Comparison of ENCODE assay signal across 24 cellular contexts in genomic region chr20:10560681-10561080, GRCh38.
DNase-seq lines count a peak whose midpoint lies in the region; ATAC-seq, FAIRE-seq and TF ChIP-seq lines count a peak whose summit lies in the region.
"Had no signal": no experiment of that assay in that cellular context is flagged by ENCODE, and none has a peak within 500 bp of the region (broad histone marks: within the 10 kb centered on the region; RNA-seq: fewer than 3 reads in every experiment).

No MANE protein-coding gene starts in this region.

- peaks cover 4 to 5% of the 10 kb centered on the region in 2 experiments; a peak in 3 of 5 replicates for H3K36me3 ChIP-seq in HepG2 (replicated peaks in 1 of 2; ENCODE audit: control insufficient read depth in 1 of 2, insufficient read depth in 2 of 2, low read length in 2 of 2)
- no peaks in the 10 kb centered on the region for H3K36me3 ChIP-seq in right lobe of liver
- H3K36me3 ChIP-seq in PC-3 (ENCODE audit: low read depth, low read length), result peaks cover 4% of the 10 kb centered on the region; the same call in 1 of the 2 replicates
- H3K36me3 ChIP-seq: HAP-1 had no signal

- no peak overlapping the region for H3K4me2 ChIP-seq in HepG2 (ENCODE audit: low read depth, low read length)
- H3K4me2 ChIP-seq in PC-3 (ENCODE audit: low read length), result no peak overlapping the region
- H3K4me2 ChIP-seq: BLaER1 had no signal

- DNase-seq in HepG2 (ENCODE audit: low spot score) (no peak), right lobe of liver (no peak), PC-3 (peak; percentile 46), osteocyte (ENCODE audit: extremely low spot score, unreplicated experiment) (no peak), cerebellum (ENCODE audit: low spot score) (no peak)
- DNase-seq in stimulated activated CD4-positive, alpha-beta T cell treated with anti-CD3 and anti-CD28 coated beads, Interleukin-2, amount 100 ng/mL, for 48 hours, result no peak
- DNase-seq in activated CD4-positive, alpha-beta T cell treated with anti-CD3 and anti-CD28 coated beads for 36 hours, result no peak
- DNase-seq: Caco-2; CD4-positive, CD25-positive, alpha-beta regulatory T cell; CD8-positive, alpha-beta T cell; DMS153; DND-41; GF-D8; GOT3; HFFc6 had no signal

- no peak overlapping the region for H3K27ac ChIP-seq in HepG2 (ENCODE audit: extremely low read length, insufficient read depth, low read length)
- no peak overlapping the region for H3K27ac ChIP-seq in right lobe of liver
- H3K27ac ChIP-seq in PC-3 (ENCODE audit: low read length), result peak overlapping the region; percentile 96
- H3K27ac ChIP-seq: 22Rv1, BLaER1, C4-2B had no signal

- no peaks in the 10 kb centered on the region for H3K27me3 Mint-ChIP-seq in osteocyte (ENCODE audit: unreplicated experiment)
- H3K27me3 Mint-ChIP-seq in activated CD4-positive, alpha-beta T cell treated with anti-CD3 and anti-CD28 coated beads for 36 hours, result no peaks in the 10 kb centered on the region
- H3K27me3 Mint-ChIP-seq: B cell; CD4-positive, CD25-positive, alpha-beta regulatory T cell had no signal

- no peak for TF ChIP-seq RAD21 in HepG2 (CRISPR knock-in tag; IDR thresholded peaks at IDR 0.05)

- peaks cover 6% of the 10 kb centered on the region; the same call in 1 of the 2 replicates for H3K9me3 ChIP-seq in HepG2 (ENCODE audit: low read length)
- no peaks in the 10 kb centered on the region for H3K9me3 ChIP-seq in right lobe of liver
- no peaks in the 10 kb centered on the region for H3K9me3 ChIP-seq in PC-3 (ENCODE audit: low read length)
- H3K9me3 ChIP-seq: Caco-2, HAP-1 had no signal

- no peaks in the 10 kb centered on the region for H3K9me2 ChIP-seq in PC-3 (replicated peaks; ENCODE audit: low read length)

- H3K4me3 Mint-ChIP-seq in osteocyte (ENCODE audit: unreplicated experiment), result no peak overlapping the region
- no peak overlapping the region for H3K4me3 Mint-ChIP-seq in activated CD4-positive, alpha-beta T cell treated with anti-CD3 and anti-CD28 coated beads for 36 hours
- H3K4me3 Mint-ChIP-seq: B cell; CD4-positive, CD25-positive, alpha-beta regulatory T cell; CD8-positive, alpha-beta T cell; HFFc6 had no signal

- H3K36me3 Mint-ChIP-seq in osteocyte (ENCODE audit: unreplicated experiment), result peaks cover 1% of the 10 kb centered on the region
- peaks cover 23% of the 10 kb centered on the region for H3K36me3 Mint-ChIP-seq in activated CD4-positive, alpha-beta T cell treated with anti-CD3 and anti-CD28 coated beads for 36 hours (ENCODE audit: low read depth)

- no peak for ATAC-seq in HepG2
- ATAC-seq in right lobe of liver, result no peak
- ATAC-seq in PC-3, result peak; percentile 37
- ATAC-seq in activated CD4-positive, alpha-beta T cell treated with anti-CD3 and anti-CD28 coated beads for 36 hours, result no peak
- ATAC-seq in GM21423 (IDR thresholded peaks at IDR 0.05; ENCODE audit: unreplicated experiment), result no peak
- ATAC-seq: CD8-positive, alpha-beta T cell had no signal

- no peak for TF ChIP-seq CTCF in HepG2 (CRISPR knock-in tag; IDR thresholded peaks at IDR 0.05)
- TF ChIP-seq CTCF in right lobe of liver (IDR thresholded peaks at IDR 0.05), result no peak
- no peak for TF ChIP-seq CTCF in PC-3 (conservative IDR thresholded peaks at IDR 0.05; ENCODE audit: low read depth, low read length)
- TF ChIP-seq CTCF in osteocyte (IDR thresholded peaks at IDR 0.05), result no peak

- H3K79me2 ChIP-seq in HepG2 (ENCODE audit: insufficient read depth, low read length), result no peaks in the 10 kb centered on the region
- H3K79me2 ChIP-seq in PC-3 (ENCODE audit: low read length), result peaks cover 24% of the 10 kb centered on the region

- TF ChIP-seq EP300 in HepG2 (IDR thresholded peaks at IDR 0.05; ENCODE audit: low read depth in 2 of 2, low read length in 2 of 2) (no peak), HepG2 (CRISPR knock-in tag; IDR thresholded peaks at IDR 0.05; ENCODE audit: borderline replicate concordance) (no peak)

- H3K27ac Mint-ChIP-seq in osteocyte (ENCODE audit: unreplicated experiment), result peak overlapping the region; percentile 87
- H3K27ac Mint-ChIP-seq in activated CD4-positive, alpha-beta T cell treated with anti-CD3 and anti-CD28 coated beads for 36 hours, result no peak overlapping the region
- H3K27ac Mint-ChIP-seq: B cell; CD4-positive, CD25-positive, alpha-beta regulatory T cell; CD8-positive, alpha-beta T cell; HFFc6 had no signal

- H3K9ac ChIP-seq in HepG2 (ENCODE audit: insufficient read depth, low read depth, low read length) (no peak overlapping the region), PC-3 (ENCODE audit: low read length) (peak overlapping the region; percentile 83)
- H3K9ac ChIP-seq: BLaER1 had no signal

- H3K9me3 Mint-ChIP-seq in osteocyte (ENCODE audit: unreplicated experiment), result peaks cover 9% of the 10 kb centered on the region
- H3K9me3 Mint-ChIP-seq in activated CD4-positive, alpha-beta T cell treated with anti-CD3 and anti-CD28 coated beads for 36 hours (ENCODE audit: low read depth), result peaks cover 6% of the 10 kb centered on the region
- H3K9me3 Mint-ChIP-seq: CD8-positive, alpha-beta T cell; HFFc6 had no signal

- H3F3A ChIP-seq in PC-3 (ENCODE audit: low read length, unreplicated experiment), result peaks cover 3% of the 10 kb centered on the region

- H3K4me3 ChIP-seq in HepG2 (replicated peaks in 1 of 3; ENCODE audit: insufficient read depth in 1 of 3, low read depth in 2 of 3, low read length in 3 of 3), result no peak overlapping the region
- H3K4me3 ChIP-seq in right lobe of liver, result no peak overlapping the region
- no peak overlapping the region for H3K4me3 ChIP-seq in PC-3 (ENCODE audit: low read length)
- H3K4me3 ChIP-seq: BLaER1, HAP-1 had no signal

- H3K27me3 ChIP-seq in HepG2 (ENCODE audit: control insufficient read depth in 1 of 2, insufficient read depth in 2 of 2, low read length in 2 of 2) (no peaks in the 10 kb centered on the region), right lobe of liver (no peaks in the 10 kb centered on the region), PC-3 (ENCODE audit: low read length) (no peaks in the 10 kb centered on the region)
- H3K27me3 ChIP-seq: BLaER1 had no signal

- H3K4me1 ChIP-seq in HepG2 (ENCODE audit: insufficient read depth, low read length), result peaks cover 74% of the 10 kb centered on the region
- H3K4me1 ChIP-seq in right lobe of liver, result no peaks in the 10 kb centered on the region
- peaks cover 63% of the 10 kb centered on the region for H3K4me1 ChIP-seq in PC-3 (ENCODE audit: insufficient read depth, low read length)

- H4K20me1 ChIP-seq in HepG2 (ENCODE audit: insufficient read depth, low read length) (no peaks in the 10 kb centered on the region), PC-3 (ENCODE audit: low read length) (no peaks in the 10 kb centered on the region)

- intact Hi-C loops in HepG2 (cut with micrococcal nuclease; ENCODE audit: unreplicated experiment) (no loop called here), right lobe of liver (cut with DNase I) (no loop called here), PC-3 (cut with micrococcal nuclease) (loop anchor here (1.0 kb wide), 1 partner anchor 13 kb away; no protein-coding TSS in a partner anchor)
- intact Hi-C loops in activated CD4-positive, alpha-beta T cell treated with anti-CD3 and anti-CD28 coated beads for 36 hours (cut with DNase I, micrococcal nuclease), result no loop called here

- H3K4me1 Mint-ChIP-seq in osteocyte (ENCODE audit: unreplicated experiment), result peaks cover 65% of the 10 kb centered on the region
- peaks cover 25% of the 10 kb centered on the region for H3K4me1 Mint-ChIP-seq in activated CD4-positive, alpha-beta T cell treated with anti-CD3 and anti-CD28 coated beads for 36 hours
- H3K4me1 Mint-ChIP-seq: B cell had no signal

- POLR2A ChIA-PET in HepG2 (lab: Yijun Ruan, JAX) (no interaction called here), PC-3 (lab: Charles Lee; ENCODE audit: unreplicated experiment) (interaction anchor here (0.6 kb wide), 1 partner anchor 988 kb away, joined by 3 read pairs; no protein-coding TSS in a partner anchor)
- POLR2A ChIA-PET in activated CD4-positive, alpha-beta T cell treated with anti-CD3 and anti-CD28 coated beads for 36 hours (lab: Charles Lee), result no interaction called here

- 69% methylated on average over 2 of the region's 2 CpGs for WGBS in HepG2 (ENCODE audit: low lambda C conversion rate)
- 81% methylated on average over 2 of the region's 2 CpGs for WGBS in right lobe of liver (ENCODE audit: insufficient coverage, low coverage, low lambda C conversion rate, missing lambda C conversion rate)

- no peak overlapping the region for H2AFZ ChIP-seq in HepG2 (ENCODE audit: low read length)
- H2AFZ ChIP-seq in PC-3 (ENCODE audit: low read length), result no peak overlapping the region

- no peak for FAIRE-seq in HepG2 (lab: Jason Lieb, UNC)
- FAIRE-seq: GM12891, GM18507, H54 had no signal

- in situ Hi-C loops in HepG2 (cut with HindIII; ENCODE audit: extremely low pct_ligation_motif_present, low pct_unique_long_range_greater_than_20kb), result no loop called here

- CTCF ChIA-PET in HepG2 (lab: Yijun Ruan, JAX; ENCODE audit: low intra/inter-chr PET ratio, low total read pairs) (no interaction called here), PC-3 (lab: Charles Lee) (no interaction called here)
- CTCF ChIA-PET in activated CD4-positive, alpha-beta T cell treated with anti-CD3 and anti-CD28 coated beads for 36 hours (lab: Charles Lee), result no interaction called here

- no peak for TF ChIP-seq POLR2A in HepG2 (IDR thresholded peaks at IDR 0.05; ENCODE audit: insufficient read depth in 1 of 2, low read depth in 2 of 2, low read length in 2 of 2)
- no peak for TF ChIP-seq POLR2A in right lobe of liver (IDR thresholded peaks at IDR 0.05)

- BruUV-seq in HepG2 (replicated peaks; lab: Mats Ljungman, UMichigan), result no TSS peak
- BruUV-seq in PC-3 (replicated peaks; lab: Mats Ljungman, UMichigan), result no TSS peak

TF ChIP-seq in HepG2, 621 proteins besides CTCF, POLR2A, EP300 and RAD21:
- TF ChIP-seq KAT8 (CRISPR knock-in tag; IDR thresholded peaks at IDR 0.05) (no peak), FOXA1 (IDR thresholded peaks at IDR 0.05) (no peak), FOXA1 (CRISPR knock-in tag; IDR thresholded peaks at IDR 0.05) (no peak)
- TF ChIP-seq, protein P1, sequence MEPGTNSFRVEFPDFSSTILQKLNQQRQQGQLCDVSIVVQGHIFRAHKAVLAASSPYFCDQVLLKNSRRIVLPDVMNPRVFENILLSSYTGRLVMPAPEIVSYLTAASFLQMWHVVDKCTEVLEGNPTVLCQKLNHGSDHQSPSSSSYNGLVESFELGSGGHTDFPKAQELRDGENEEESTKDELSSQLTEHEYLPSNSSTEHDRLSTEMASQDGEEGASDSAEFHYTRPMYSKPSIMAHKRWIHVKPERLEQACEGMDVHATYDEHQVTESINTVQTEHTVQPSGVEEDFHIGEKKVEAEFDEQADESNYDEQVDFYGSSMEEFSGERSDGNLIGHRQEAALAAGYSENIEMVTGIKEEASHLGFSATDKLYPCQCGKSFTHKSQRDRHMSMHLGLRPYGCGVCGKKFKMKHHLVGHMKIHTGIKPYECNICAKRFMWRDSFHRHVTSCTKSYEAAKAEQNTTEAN (CRISPR knock-in tag; conservative IDR thresholded peaks at IDR 0.05), result 0 out of 2 replicates have a peak, but pooled peaks have one; percentile 17
